8 cellular contexts compared by ENCODE assay signal in the genomic region with DNA sequence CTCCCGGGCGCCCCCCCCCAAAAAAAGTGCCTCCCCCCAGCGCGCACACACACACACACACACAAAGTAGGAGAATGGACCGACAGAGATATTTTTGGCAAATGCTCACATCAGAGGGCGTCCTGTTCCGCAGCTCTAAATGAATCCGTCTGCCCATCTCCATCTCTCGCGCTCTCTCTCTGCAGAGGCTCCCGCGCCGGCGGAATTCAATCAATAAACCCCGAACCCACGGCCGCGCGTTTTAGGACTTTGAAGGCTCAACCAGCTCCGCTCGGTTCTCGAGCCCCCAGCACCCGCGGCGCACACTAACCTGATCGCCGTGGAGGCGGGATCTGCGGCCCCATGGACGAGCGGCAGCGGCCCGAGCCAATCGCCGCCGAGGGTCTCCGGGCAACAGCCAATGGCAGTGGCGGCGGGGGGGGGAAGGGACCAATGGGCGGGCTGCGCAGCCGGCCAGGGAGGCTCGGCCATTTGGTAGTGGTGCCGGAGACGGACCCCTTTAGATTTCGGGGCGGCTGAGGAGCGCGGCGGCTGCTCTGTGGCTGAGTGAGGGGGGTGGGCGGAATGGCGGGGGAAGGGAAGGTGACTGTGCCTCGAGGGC. TPM values are rescaled to one million over a fixed set of nuclear protein-coding genes. Genes with fewer than 3 reads are reported as not detected.
DNase-seq lines count a peak whose midpoint lies in the region; ATAC-seq and TF ChIP-seq lines count a peak whose summit lies in the region.

TSS of gene ANP32A (minus strand) at position 307 of the 601 bp plus-strand sequence. CDS start at position 163, 144 bp downstream.

- no peaks in the 10 kb centered on the region for H3K27me3 ChIP-seq in Peyer's patch

- DNase-seq in DMS 273 treated with DMSO at 0.1 percent for 48 hours (lab: John Stamatoyannopoulos, UW) (peak; percentile 74), KG1 (lab: John Stamatoyannopoulos, UW) (peak; percentile 94), Peyer's patch (peak; percentile 97 to 98 (median 98)), myocyte (ENCODE audit: low read depth) (peak; percentile 97)
- DNase-seq in activated T-cell treated with anti-CD3 and anti-CD28 coated beads, Interleukin-2, amount 50 U/mL, for 48 hours = peak; percentile 99
- peak; percentile 93 to 96 for DNase-seq in stimulated activated CD8-positive, alpha-beta memory T cell treated with anti-CD3 and anti-CD28 coated beads, Interleukin-7, amount 100 ng/mL, for 48 hours (ENCODE audit: extremely low read depth in 1 of 2, low read depth in 1 of 2)

- peak in 1 of 2 donors; percentile 53 for TF ChIP-seq POLR2A in Peyer's patch (IDR thresholded peaks at IDR 0.05)

- H3K36me3 ChIP-seq in Peyer's patch = no peaks in the 10 kb centered on the region

- ATAC-seq in GM21529 (IDR thresholded peaks at IDR 0.05; ENCODE audit: unreplicated experiment) (peak; percentile 59), esophagus mucosa (peak; percentile 81)

- H3K4me1 ChIP-seq in Peyer's patch = peaks cover 0 to 19% (median 10%) of the 10 kb centered on the region in 4 donors

- no peak for TF ChIP-seq CTCF in Peyer's patch (IDR thresholded peaks at IDR 0.05)

- no peaks in the 10 kb centered on the region for H3K9me3 ChIP-seq in Peyer's patch

- H3K27ac ChIP-seq in Peyer's patch = peak within 1 kb of the TSS; percentile 94 to 99 (median 98)

- H3K4me3 ChIP-seq in Peyer's patch = peak within 1 kb of the TSS; percentile 86 to 96 (median 92)

RNA-seq across cellular contexts. Expression of gene ANP32A, which starts in this region (rescaled TPM):
- total RNA-seq in Peyer's patch = 10 to 100 TPM; 38.2 to 90.8 (median 40.1) TPM
- 58.9 TPM for total RNA-seq in esophagus mucosa
- 44.4 and 55.4 TPM in 2 replicates for total RNA-seq in myocyte
- 89.7 TPM for polyA plus RNA-seq in myocyte (2012)

Comparison
In these comparisons a context has a peak if more than half of its experiments do, and no peak if none do; other contexts are left out.
1. Peak in every context shown above with its lines: DNase-seq, ATAC-seq, H3K4me3 ChIP-seq and H3K27ac ChIP-seq.